ENCODE assay signal across 18 cellular contexts in genomic region chr15:60962087-60962486, GRCh38.
A peak's percentile ranks its signal among the peaks of the same experiment; 100 is the strongest.
DNase-seq lines count a peak whose midpoint lies in the region; ATAC-seq and TF ChIP-seq lines count a peak whose summit lies in the region.
"Had no signal": no experiment of that assay in that cellular context is flagged by ENCODE, and none has a peak within 500 bp of the region (broad histone marks: within the 10 kb centered on the region; RNA-seq: fewer than 3 reads in every experiment).

No MANE protein-coding gene starts in this region.

- no peaks in the 10 kb centered on the region for H3K4me1 Mint-ChIP-seq in stimulated activated naive CD8-positive, alpha-beta T cell treated with anti-CD3 and anti-CD28 coated beads, Interleukin-15, amount 100 ng/mL, for 72 hours

- DNase-seq in right cardiac atrium = no peak
- no peak for DNase-seq in heart left ventricle
- peak; percentile 8 for DNase-seq in medulla oblongata (ENCODE audit: extremely low spot score)
- no peak for DNase-seq in stimulated activated naive CD8-positive, alpha-beta T cell treated with anti-CD3 and anti-CD28 coated beads, Interleukin-15, amount 100 ng/mL, for 72 hours
- no peak for DNase-seq in esophagus squamous epithelium (lab: John Stamatoyannopoulos, UW)
- no peak for DNase-seq in transverse colon
- DNase-seq in prostate gland (ENCODE audit: low spot score) = no peak
- DNase-seq: Calu3; CD8-positive, alpha-beta T cell; KBM-7; NCI-H187; NCI-H446; NCI-H69; OCI-M1; Right ventricle myocardium superior had no signal

- H3K27me3 ChIP-seq in right cardiac atrium (ENCODE audit: control insufficient read depth, insufficient read depth) = no peaks in the 10 kb centered on the region
- no peaks in the 10 kb centered on the region for H3K27me3 ChIP-seq in heart left ventricle
- no peaks in the 10 kb centered on the region for H3K27me3 ChIP-seq in esophagus squamous epithelium
- no peaks in the 10 kb centered on the region for H3K27me3 ChIP-seq in transverse colon
- H3K27me3 ChIP-seq in prostate gland (replicated peaks; ENCODE audit: insufficient read depth) = no peaks in the 10 kb centered on the region
- H3K27me3 ChIP-seq: BLaER1 treated with 17β-estradiol and CSF1 and Interleukin-3, amounts not matched to agents 10 nM and 100 nM had no signal

- H3K27ac Mint-ChIP-seq in stimulated activated naive CD8-positive, alpha-beta T cell treated with anti-CD3 and anti-CD28 coated beads, Interleukin-15, amount 100 ng/mL, for 72 hours = no peak overlapping the region
- H3K27ac Mint-ChIP-seq: CD8-positive, alpha-beta T cell had no signal

- H3K36me3 ChIP-seq in heart left ventricle (no peaks in the 10 kb centered on the region), esophagus squamous epithelium (no peaks in the 10 kb centered on the region), transverse colon (no peaks in the 10 kb centered on the region), prostate gland (no peaks in the 10 kb centered on the region)
- H3K36me3 ChIP-seq: BLaER1 treated with 17β-estradiol and CSF1 and Interleukin-3, amounts not matched to agents 10 nM and 100 nM had no signal

- no peak overlapping the region for H3K4me3 Mint-ChIP-seq in stimulated activated naive CD8-positive, alpha-beta T cell treated with anti-CD3 and anti-CD28 coated beads, Interleukin-15, amount 100 ng/mL, for 72 hours
- H3K4me3 Mint-ChIP-seq: CD8-positive, alpha-beta T cell had no signal

- intact Hi-C loops in right cardiac atrium (cut with DNase I) = no loop called here
- intact Hi-C loops in heart left ventricle (cut with DNase I) = no loop called here
- intact Hi-C loops in esophagus squamous epithelium (cut with DNase I) = no loop called here
- intact Hi-C loops in transverse colon (cut with DNase I; ENCODE audit: low total_unique reads) = no loop called here
- intact Hi-C loops in prostate gland (cut with DNase I) = no loop called here

- 48% methylated on average over 4 of the region's 4 CpGs for WGBS in right cardiac atrium
- 48 to 71% (median 60%) methylated on average over 4 of the region's 4 CpGs for WGBS in heart left ventricle, 4 donors
- WGBS in esophagus squamous epithelium, 2 donors = 54 to 65% methylated on average over 4 of the region's 4 CpGs
- WGBS in transverse colon (ENCODE audit: low coverage in 1 of 2), 2 donors = 74 to 83% methylated on average over 2 to 4 of the region's 4 CpGs
- 41% methylated on average over 4 of the region's 4 CpGs for WGBS in prostate gland

- H3K9me3 Mint-ChIP-seq in stimulated activated naive CD8-positive, alpha-beta T cell treated with anti-CD3 and anti-CD28 coated beads, Interleukin-15, amount 100 ng/mL, for 72 hours = no peaks in the 10 kb centered on the region
- H3K9me3 Mint-ChIP-seq: CD8-positive, alpha-beta T cell had no signal

- peaks cover 17% of the 10 kb centered on the region for H3K27me3 Mint-ChIP-seq in stimulated activated naive CD8-positive, alpha-beta T cell treated with anti-CD3 and anti-CD28 coated beads, Interleukin-15, amount 100 ng/mL, for 72 hours

- in situ Hi-C loops in transverse colon (cut with MboI; ENCODE audit: low pct_ligation_motif_present in 1 of 4, low pct_unique_long_range_greater_than_20kb in 1 of 4, low sequenced_read_pairs in 3 of 4) = no loop called here

- H3K9me3 ChIP-seq in right cardiac atrium (ENCODE audit: control insufficient read depth, low read length) (no peaks in the 10 kb centered on the region), heart left ventricle (no peaks in the 10 kb centered on the region), esophagus squamous epithelium (no peaks in the 10 kb centered on the region), transverse colon (no peaks in the 10 kb centered on the region), prostate gland (no peaks in the 10 kb centered on the region)
- H3K9me3 ChIP-seq: BLaER1 treated with 17β-estradiol and CSF1 and Interleukin-3, amounts not matched to agents 10 nM and 100 nM had no signal

- no peak for TF ChIP-seq POLR2A in heart left ventricle (IDR thresholded peaks at IDR 0.05)
- no peak for TF ChIP-seq POLR2A in esophagus squamous epithelium (IDR thresholded peaks at IDR 0.05)
- TF ChIP-seq POLR2A in transverse colon (IDR thresholded peaks at IDR 0.05) = no peak
- TF ChIP-seq POLR2A in prostate gland (IDR thresholded peaks at IDR 0.05) = no peak

- TF ChIP-seq EP300 in transverse colon (IDR thresholded peaks at IDR 0.05; ENCODE audit: low read depth) = no peak

- H3K27ac ChIP-seq in right cardiac atrium (ENCODE audit: low read length) = no peak overlapping the region
- no peak overlapping the region for H3K27ac ChIP-seq in heart left ventricle
- peak overlapping the region; percentile 52 for H3K27ac ChIP-seq in cingulate gyrus (ENCODE audit: low read depth, low read length)
- H3K27ac ChIP-seq in esophagus squamous epithelium = no peak overlapping the region
- H3K27ac ChIP-seq in transverse colon = no peak overlapping the region
- no peak overlapping the region for H3K27ac ChIP-seq in prostate gland
- H3K27ac ChIP-seq: BLaER1 treated with 17β-estradiol and CSF1 and Interleukin-3, amounts not matched to agents 10 nM and 100 nM had no signal

- H3K4me1 ChIP-seq in right cardiac atrium (ENCODE audit: control insufficient read depth, insufficient read depth, low read length) (peaks cover 7% of the 10 kb centered on the region), heart left ventricle (peaks cover 0 to 22% (median 2%) of the 10 kb centered on the region in 12 donors), esophagus squamous epithelium (peaks cover 0 to 15% (median 0%) of the 10 kb centered on the region in 3 donors), transverse colon (no peaks in the 10 kb centered on the region), prostate gland (replicated peaks) (peaks cover 2% of the 10 kb centered on the region)
- H3K4me1 ChIP-seq: BLaER1 treated with 17β-estradiol and CSF1 and Interleukin-3, amounts not matched to agents 10 nM and 100 nM had no signal

- no peak overlapping the region for H3K4me3 ChIP-seq in right cardiac atrium (ENCODE audit: low read length)
- H3K4me3 ChIP-seq in heart left ventricle = no peak overlapping the region
- H3K4me3 ChIP-seq in esophagus squamous epithelium = no peak overlapping the region
- no peak overlapping the region for H3K4me3 ChIP-seq in transverse colon
- H3K4me3 ChIP-seq in prostate gland = no peak overlapping the region
- H3K4me3 ChIP-seq: BLaER1 treated with 17β-estradiol and CSF1 and Interleukin-3, amounts not matched to agents 10 nM and 100 nM; GM12878 had no signal

- peak; percentile 30 to 60 for ATAC-seq in right cardiac atrium
- ATAC-seq in heart left ventricle = no peak
- no peak for ATAC-seq in stimulated activated naive CD8-positive, alpha-beta T cell treated with anti-CD3 and anti-CD28 coated beads, Interleukin-15, amount 100 ng/mL, for 72 hours
- ATAC-seq: CD8-positive, alpha-beta T cell; GM12878 had no signal

- no peak for TF ChIP-seq CTCF in heart left ventricle (IDR thresholded peaks at IDR 0.05)
- no peak for TF ChIP-seq CTCF in esophagus squamous epithelium (IDR thresholded peaks at IDR 0.05)
- no peak for TF ChIP-seq CTCF in transverse colon (IDR thresholded peaks at IDR 0.05)
- no peak for TF ChIP-seq CTCF in prostate gland (IDR thresholded peaks at IDR 0.05)

Comparison
In these comparisons a context has a peak if more than half of its experiments do, and no peak if none do; other contexts are left out.
1. ATAC-seq: peak in right cardiac atrium (2 of 2); none in heart left ventricle (0 of 4) and stimulated activated naive CD8-positive, alpha-beta T cell treated with anti-CD3 and anti-CD28 coated beads, Interleukin-15, amount 100 ng/mL, for 72 hours (single experiment).